5 cellular contexts compared by ENCODE assay signal in genomic region chr19:53447196-53447595, GRCh38. TPM values are rescaled to one million over a fixed set of nuclear protein-coding genes. Genes with fewer than 3 reads are reported as not detected.
DNase-seq lines count a peak whose midpoint lies in the region; ATAC-seq and TF ChIP-seq lines count a peak whose summit lies in the region.
"Not testable (repeated sequence)": the region's sequence is repeated elsewhere in the genome, so short reads cannot be mapped to it uniquely, and the experiment has no call there.

No MANE protein-coding gene starts in this region.

- H3K9me3 ChIP-seq in Caco-2 (peaks cover 52% of the 10 kb centered on the region), trophoblast cell (ENCODE audit: insufficient read depth, low read depth, low read length) (peaks cover 10% of the 10 kb centered on the region)

- H3K36me3 ChIP-seq in Caco-2 (ENCODE audit: control insufficient read depth, insufficient read depth, low read length), result not testable (repeated sequence)
- H3K36me3 ChIP-seq in trophoblast cell (ENCODE audit: control insufficient read depth in 1 of 2, insufficient read depth in 2 of 2, low read length in 2 of 2), result peaks cover 60 to 65% of the 10 kb centered on the region in 2 experiments

- H3K9ac ChIP-seq in trophoblast cell (ENCODE audit: low read length), result not testable (repeated sequence)

- ATAC-seq in WTC11; stimulated activated naive B cell treated with anti-CD40 and anti-IgM and Interleukin-4, amounts not matched to agents 10 μg/mL and 1 μg/mL and 100 μg/mL, for 72 hours (replicated peaks): not testable (repeated sequence)

- H3K79me2 ChIP-seq in trophoblast cell (ENCODE audit: control insufficient read depth, insufficient read depth, low read length, poor library complexity), result not testable (repeated sequence)

- H3K36me3 Mint-ChIP-seq in Caco-2 (ENCODE audit: insufficient read depth, unreplicated experiment) (peaks cover 100% of the 10 kb centered on the region), WTC11 (peaks cover 76% of the 10 kb centered on the region), endothelial cell (ENCODE audit: low read depth, unreplicated experiment) (peaks cover 73% of the 10 kb centered on the region)
- H3K36me3 Mint-ChIP-seq in stimulated activated naive B cell treated with anti-CD40 and anti-IgM and Interleukin-4, amounts not matched to agents 10 μg/mL and 1 μg/mL and 100 μg/mL, for 72 hours, result peaks cover 80 to 90% of the 10 kb centered on the region in 2 donors

- not testable (repeated sequence) for BruUV-seq in Caco-2 (replicated peaks; lab: Mats Ljungman, UMichigan)

- H3K27me3 ChIP-seq in Caco-2 (replicated peaks; ENCODE audit: control insufficient read depth, insufficient read depth, low read length); trophoblast cell (ENCODE audit: insufficient read depth, low read length): not testable (repeated sequence)

- intact Hi-C loops in Caco-2 (cut with micrococcal nuclease; ENCODE audit: unreplicated experiment), result not testable (repeated sequence)

- H3K23ac ChIP-seq in trophoblast cell (ENCODE audit: low read length), result not testable (repeated sequence)

- not testable (repeated sequence) for H3K27ac Mint-ChIP-seq in Caco-2 (ENCODE audit: unreplicated experiment); endothelial cell (ENCODE audit: unreplicated experiment)
- peak overlapping the region; percentile 40; the same call in 1 of the 2 replicates for H3K27ac Mint-ChIP-seq in WTC11
- peak overlapping the region; percentile 15 for H3K27ac Mint-ChIP-seq in stimulated activated naive B cell treated with anti-CD40 and anti-IgM and Interleukin-4, amounts not matched to agents 10 μg/mL and 1 μg/mL and 100 μg/mL, for 72 hours

- WGBS in trophoblast cell (ENCODE audit: extremely low coverage, insufficient coverage, insufficient read length), result no CpG with 5 or more reads among the region's 5 CpGs

- H3K4ac ChIP-seq in trophoblast cell (ENCODE audit: low read depth, low read length), result not testable (repeated sequence)

- H4K91ac ChIP-seq in trophoblast cell (ENCODE audit: low read depth, low read length), result not testable (repeated sequence)

- H3K4me3 Mint-ChIP-seq in Caco-2 (ENCODE audit: unreplicated experiment) (peak overlapping the region; percentile 17), endothelial cell (ENCODE audit: unreplicated experiment) (peak overlapping the region; percentile 76)
- H3K4me3 Mint-ChIP-seq in WTC11; stimulated activated naive B cell treated with anti-CD40 and anti-IgM and Interleukin-4, amounts not matched to agents 10 μg/mL and 1 μg/mL and 100 μg/mL, for 72 hours: not testable (repeated sequence)

- H3K18ac ChIP-seq in trophoblast cell (ENCODE audit: low read length), result not testable (repeated sequence)

- not testable (repeated sequence) for H2BK5ac ChIP-seq in trophoblast cell (ENCODE audit: low read depth, low read length, poor library complexity)

- not testable (repeated sequence) for H2AK5ac ChIP-seq in trophoblast cell (ENCODE audit: low read length)

- CTCF ChIA-PET in Caco-2 (lab: Charles Lee), result not testable (repeated sequence)
- CTCF ChIA-PET in WTC11 (lab: Charles Lee), result interaction anchor here (1.1 kb wide), 1 partner anchor 65 kb away, joined by 3 read pairs; no protein-coding TSS in a partner anchor

- peaks cover 28% of the 10 kb centered on the region for H3K4me1 Mint-ChIP-seq in Caco-2 (ENCODE audit: low read depth, unreplicated experiment)
- not testable (repeated sequence) for H3K4me1 Mint-ChIP-seq in WTC11; endothelial cell (ENCODE audit: unreplicated experiment); stimulated activated naive B cell treated with anti-CD40 and anti-IgM and Interleukin-4, amounts not matched to agents 10 μg/mL and 1 μg/mL and 100 μg/mL, for 72 hours

- H2BK120ac ChIP-seq in trophoblast cell (ENCODE audit: insufficient read depth, low read length, poor library complexity), result not testable (repeated sequence)

- not testable (repeated sequence) for H4K8ac ChIP-seq in trophoblast cell (ENCODE audit: low read depth, low read length)

- not testable (repeated sequence) for H2AFZ ChIP-seq in trophoblast cell (ENCODE audit: insufficient read depth, low read length, poor library complexity)

- not testable (repeated sequence) for H2BK12ac ChIP-seq in trophoblast cell (ENCODE audit: low read length)

- H3K27me3 Mint-ChIP-seq in Caco-2 (ENCODE audit: insufficient read depth, unreplicated experiment); WTC11 (ENCODE audit: low read depth); stimulated activated naive B cell treated with anti-CD40 and anti-IgM and Interleukin-4, amounts not matched to agents 10 μg/mL and 1 μg/mL and 100 μg/mL, for 72 hours: not testable (repeated sequence)
- H3K27me3 Mint-ChIP-seq in endothelial cell (ENCODE audit: unreplicated experiment), result peaks cover 11% of the 10 kb centered on the region

- H3K4me2 ChIP-seq in trophoblast cell (ENCODE audit: low read length), result not testable (repeated sequence)

- not testable (repeated sequence) for H3K4me1 ChIP-seq in Caco-2
- peaks cover 10 to 11% of the 10 kb centered on the region in 2 experiments for H3K4me1 ChIP-seq in trophoblast cell (ENCODE audit: control insufficient read depth in 1 of 2, insufficient read depth in 2 of 2, low read length in 2 of 2)

- H3K9me3 Mint-ChIP-seq in Caco-2 (ENCODE audit: unreplicated experiment) (peaks cover 48% of the 10 kb centered on the region), WTC11 (peaks cover 15% of the 10 kb centered on the region)
- not testable (repeated sequence) for H3K9me3 Mint-ChIP-seq in endothelial cell (ENCODE audit: unreplicated experiment)
- peaks cover 26 to 31% of the 10 kb centered on the region in 2 donors for H3K9me3 Mint-ChIP-seq in stimulated activated naive B cell treated with anti-CD40 and anti-IgM and Interleukin-4, amounts not matched to agents 10 μg/mL and 1 μg/mL and 100 μg/mL, for 72 hours

- not testable (repeated sequence) for TF ChIP-seq CTCF in Caco-2 (IDR thresholded peaks at IDR 0.05; ENCODE audit: insufficient read depth in 1 of 2, low read depth in 1 of 2, low read length in 1 of 2, severe bottlenecking in 1 of 2, unreplicated experiment in 1 of 2); WTC11 (IDR thresholded peaks at IDR 0.05); endothelial cell (IDR thresholded peaks at IDR 0.05; ENCODE audit: unreplicated experiment)

- H3K79me1 ChIP-seq in trophoblast cell (ENCODE audit: low read length), result not testable (repeated sequence)

- peak overlapping the region; percentile 8 for H3K27ac ChIP-seq in trophoblast cell (ENCODE audit: low read depth, low read length)

- not testable (repeated sequence) for DNase-seq in Caco-2; WTC11 (ENCODE audit: low spot score); endothelial cell (ENCODE audit: low spot score); stimulated activated naive B cell treated with anti-CD40 and anti-IgM and Interleukin-4, amounts not matched to agents 10 μg/mL and 1 μg/mL and 100 μg/mL, for 72 hours
- DNase-seq in trophoblast cell, result peak; percentile 53 to 67

- not testable (repeated sequence) for H3K14ac ChIP-seq in trophoblast cell (ENCODE audit: low read length)

- not testable (repeated sequence) for H4K12ac ChIP-seq in trophoblast cell (ENCODE audit: low read depth, low read length)

- not testable (repeated sequence) for H3K4me3 ChIP-seq in Caco-2 (ENCODE audit: low read depth, low read length); trophoblast cell (ENCODE audit: low read depth, low read length)

- POLR2A ChIA-PET in Caco-2 (lab: Charles Lee); WTC11 (lab: Charles Lee): not testable (repeated sequence)

RNA-seq across cellular contexts. Expression of gene ZNF761, which starts 15.4 kb away (rescaled TPM):
- total RNA-seq in Caco-2 (2022) (19.3 and 20.0 TPM in 2 replicates), WTC11 (2021) (28.4 to 29.7 TPM (median 29.4 TPM) in 3 replicates), endothelial cell (ENCODE audit: unreplicated experiment) (21.9 TPM)
- 42.9 and 43.2 TPM in 2 replicates for polyA plus RNA-seq in trophoblast cell (2013)

RNA-seq across cellular contexts. Expression of gene ZNF813, which starts 20.3 kb away (rescaled TPM):
- total RNA-seq in Caco-2 (2022) (7.4 and 7.9 TPM in 2 replicates), WTC11 (2021) (15.2 to 17.6 TPM (median 17.5 TPM) in 3 replicates), endothelial cell (ENCODE audit: unreplicated experiment) (29.9 TPM)
- 9.0 and 9.2 TPM in 2 replicates for polyA plus RNA-seq in trophoblast cell (2013)

RNA-seq across cellular contexts. Expression of gene ZNF765, which starts 52.2 kb away (rescaled TPM):
- total RNA-seq in Caco-2 (2022) (13.1 and 18.6 TPM in 2 replicates), WTC11 (2021) (18.3 to 23.6 TPM (median 19.6 TPM) in 3 replicates), endothelial cell (ENCODE audit: unreplicated experiment) (17.8 TPM)
- polyA plus RNA-seq in trophoblast cell (2013), result 16.4 and 16.6 TPM in 2 replicates
